ENCODE assay signal across 14 cellular contexts in the genomic region with DNA sequence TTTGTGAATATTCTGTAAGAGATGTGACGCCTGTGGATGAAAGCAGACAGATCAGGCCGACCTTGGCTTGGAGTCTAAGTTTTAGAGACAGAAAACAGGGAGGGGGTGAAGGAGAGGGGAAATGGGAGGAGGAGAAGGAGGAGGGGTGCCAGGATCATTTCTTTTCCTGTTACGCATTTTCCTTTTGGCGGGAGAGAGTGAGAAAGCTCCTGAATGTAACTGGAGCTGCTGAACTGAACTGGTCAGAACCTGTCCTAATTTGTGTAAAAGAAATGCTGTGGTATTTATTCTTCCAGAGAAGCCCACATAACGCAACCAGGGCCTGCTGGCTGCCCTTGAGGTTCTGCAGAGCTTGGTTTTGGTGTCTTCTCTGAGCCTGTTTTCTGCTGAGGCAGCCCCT. TPM values are rescaled to one million over a fixed set of nuclear protein-coding genes. Genes with fewer than 3 reads are reported as not detected.
DNase-seq lines count a peak whose midpoint lies in the region; ATAC-seq and TF ChIP-seq lines count a peak whose summit lies in the region.
"Had no signal": no experiment of that assay in that cellular context is flagged by ENCODE, and none has a peak within 500 bp of the region (broad histone marks: within the 10 kb centered on the region; RNA-seq: fewer than 3 reads in every experiment).

No MANE protein-coding gene starts in this region.

- peak overlapping the region; percentile 78 for H3K27ac Mint-ChIP-seq in endothelial cell (ENCODE audit: unreplicated experiment)

- TF ChIP-seq POLR2A in right lobe of liver (IDR thresholded peaks at IDR 0.05): no peak

- H3K9me3 Mint-ChIP-seq in endothelial cell (ENCODE audit: unreplicated experiment): no peaks in the 10 kb centered on the region
- H3K9me3 Mint-ChIP-seq: naive B cell had no signal

- H3K27ac ChIP-seq in Panc1 (ENCODE audit: low read length) (no peak overlapping the region), right lobe of liver (peak overlapping the region in 2 of 3 donors; percentile 26 to 31), subcutaneous abdominal adipose tissue (ENCODE audit: low read depth, low read length) (peak overlapping the region; percentile 49)

- H3K4me3 Mint-ChIP-seq in endothelial cell (ENCODE audit: unreplicated experiment): peak overlapping the region; percentile 24

- DNase-seq in Panc1 (ENCODE audit: low read depth, low spot score) (no peak), endothelial cell (ENCODE audit: low spot score) (no peak), right lobe of liver (no peak), NCI-H1930 (lab: John Stamatoyannopoulos, UW) (no peak), GM13976 (ENCODE audit: low spot score) (no peak), iPS-NIHi7 (ENCODE audit: extremely low spot score) (no peak)
- DNase-seq: BE2C, dorsolateral prefrontal cortex, naive B cell, NCI-H1048, NCI-H748 treated with DMSO at 0.1 percent for 48 hours had no signal

- CTCF ChIA-PET in Panc1 (lab: Charles Lee): no interaction called here

- TF ChIP-seq CTCF in Panc1 (IDR thresholded peaks at IDR 0.05) (no peak), endothelial cell (IDR thresholded peaks at IDR 0.05; ENCODE audit: unreplicated experiment) (no peak), right lobe of liver (IDR thresholded peaks at IDR 0.05) (no peak), GM13976 (IDR thresholded peaks at IDR 0.05; ENCODE audit: borderline replicate concordance, control extremely low read depth, extremely low read depth, insufficient read depth, missing control alignments) (no peak)

- ATAC-seq in Panc1 (peak; percentile 19; the same call in 1 of the 2 replicates), right lobe of liver (peak; percentile 31 to 57 (median 45)), HG02571 (IDR thresholded peaks at IDR 0.05; ENCODE audit: unreplicated experiment) (no peak)

- H3K4me3 ChIP-seq in Panc1 (ENCODE audit: low read depth in 2 of 2, low read length in 2 of 2) (no peak overlapping the region), right lobe of liver (no peak overlapping the region), subcutaneous abdominal adipose tissue (ENCODE audit: low read depth in 1 of 5, low read length in 5 of 5) (peak overlapping the region in 1 of 5 donors; percentile 6)
- H3K4me3 ChIP-seq: HAP-1 had no signal

- no peak overlapping the region for H3K9ac ChIP-seq in subcutaneous abdominal adipose tissue (ENCODE audit: low read length in 5 of 5)

- H3K27me3 Mint-ChIP-seq in endothelial cell (ENCODE audit: unreplicated experiment): peaks cover 6% of the 10 kb centered on the region
- H3K27me3 Mint-ChIP-seq: naive B cell had no signal

- H3K4me1 Mint-ChIP-seq in endothelial cell (ENCODE audit: unreplicated experiment): peaks cover 63% of the 10 kb centered on the region

- intact Hi-C loops in Panc1 (cut with micrococcal nuclease; ENCODE audit: unreplicated experiment) (no loop called here), right lobe of liver (cut with DNase I) (no loop called here)

- H3K4me1 ChIP-seq in Panc1 (ENCODE audit: control insufficient read depth, insufficient read depth, low read length) (peaks cover 16% of the 10 kb centered on the region), right lobe of liver (peaks cover 0 to 5% (median 2%) of the 10 kb centered on the region in 4 donors), subcutaneous abdominal adipose tissue (ENCODE audit: control insufficient read depth in 5 of 5, insufficient read depth in 5 of 5, low read length in 5 of 5) (peaks cover 0 to 46% (median 33%) of the 10 kb centered on the region in 5 donors)
- H3K4me1 ChIP-seq: BE2C, HAP-1 had no signal

- H3K27me3 ChIP-seq in Panc1 (ENCODE audit: control insufficient read depth, insufficient read depth, low read length): no peaks in the 10 kb centered on the region
- H3K27me3 ChIP-seq in right lobe of liver: no peaks in the 10 kb centered on the region
- H3K27me3 ChIP-seq in subcutaneous abdominal adipose tissue (ENCODE audit: control insufficient read depth in 5 of 5, insufficient read depth in 4 of 5, low read length in 5 of 5): no peaks in the 10 kb centered on the region
- H3K27me3 ChIP-seq: dorsolateral prefrontal cortex had no signal

- 58% methylated on average over 5 of the region's 5 CpGs for WGBS in right lobe of liver (ENCODE audit: insufficient coverage, low coverage, low lambda C conversion rate, missing lambda C conversion rate)

- H3K36me3 ChIP-seq in Panc1 (ENCODE audit: control insufficient read depth, insufficient read depth, low read length) (no peaks in the 10 kb centered on the region), right lobe of liver (no peaks in the 10 kb centered on the region), subcutaneous abdominal adipose tissue (ENCODE audit: control insufficient read depth in 5 of 5, insufficient read depth in 5 of 5, low read length in 5 of 5) (peaks cover 0 to 3% (median 0%) of the 10 kb centered on the region in 5 donors)
- H3K36me3 ChIP-seq: BE2C, HAP-1 had no signal

- H3K9me3 ChIP-seq in Panc1 (ENCODE audit: control insufficient read depth, insufficient read depth, low read depth, low read length) (no peaks in the 10 kb centered on the region), right lobe of liver (no peaks in the 10 kb centered on the region), subcutaneous abdominal adipose tissue (ENCODE audit: control insufficient read depth in 5 of 5, low read length in 5 of 5) (peaks cover 0 to 2% (median 0%) of the 10 kb centered on the region in 5 donors)
- H3K9me3 ChIP-seq: BE2C, HAP-1 had no signal

- H3K36me3 Mint-ChIP-seq in endothelial cell (ENCODE audit: low read depth, unreplicated experiment): peaks cover 5% of the 10 kb centered on the region
- H3K36me3 Mint-ChIP-seq: naive B cell had no signal

- BruUV-seq in Panc1 (replicated peaks; lab: Mats Ljungman, UMichigan): no TSS peak

- in situ Hi-C loops in Panc1 (cut with HindIII; ENCODE audit: low pct_unique_long_range_greater_than_20kb, low sequenced_read_pairs) (no loop called here), GM13976 (cut with MboI; ENCODE audit: low sequenced_read_pairs, unreplicated experiment) (no loop called here)

- POLR2A ChIA-PET in Panc1 (lab: Charles Lee): no interaction called here

RNA-seq across cellular contexts. Expression of gene UTRN, which starts 41.9 kb away (rescaled TPM):
- total RNA-seq in Panc1 (2021; ENCODE audit: unreplicated experiment) (122 TPM), endothelial cell (ENCODE audit: unreplicated experiment) (164 TPM), right lobe of liver (10 to 100 TPM; 27.7 to 66.5 (median 40.8) TPM)
- polyA plus RNA-seq in Panc1 (2012; ENCODE audit: insufficient read length): 52.1 TPM
